Comparison of ENCODE assay signal across 8 cellular contexts in the genomic region with DNA sequence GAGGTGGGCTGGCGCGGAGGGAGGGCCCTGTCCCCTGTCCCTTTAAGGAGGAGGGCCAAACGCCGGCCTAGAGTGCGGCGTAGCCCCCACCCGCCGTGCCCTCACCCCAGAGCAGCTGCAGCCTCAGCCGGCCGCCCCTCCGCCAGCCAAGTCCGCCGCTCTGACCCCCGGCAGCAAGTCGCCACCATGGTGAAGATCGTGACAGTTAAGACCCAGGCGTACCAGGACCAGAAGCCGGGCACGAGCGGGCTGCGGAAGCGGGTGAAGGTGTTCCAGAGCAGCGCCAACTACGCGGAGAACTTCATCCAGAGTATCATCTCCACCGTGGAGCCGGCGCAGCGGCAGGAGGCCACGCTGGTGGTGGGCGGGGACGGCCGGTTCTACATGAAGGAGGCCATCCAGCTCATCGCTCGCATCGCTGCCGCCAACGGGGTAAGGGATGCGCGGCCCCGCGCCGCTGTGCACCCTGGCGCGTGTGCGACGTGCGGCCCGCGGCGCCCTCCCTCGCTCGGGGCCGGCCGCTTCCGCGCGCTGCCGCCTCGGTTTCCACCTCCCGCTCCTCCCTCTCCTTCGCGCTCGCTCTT. TPM values are rescaled to one million over a fixed set of nuclear protein-coding genes. Genes with fewer than 3 reads are reported as not detected.
DNase-seq lines count a peak whose midpoint lies in the region; ATAC-seq and TF ChIP-seq lines count a peak whose summit lies in the region.

PGM1 (plus strand) TSS at position 109 of the 584 bp plus-strand sequence; CDS start at position 187, 78 bp downstream.

- peak; percentile 69 for ATAC-seq in GM19463 (IDR thresholded peaks at IDR 0.05; ENCODE audit: unreplicated experiment)

- peak within 1 kb of the TSS; percentile 89 for H3K4me3 ChIP-seq in epithelial cell of proximal tubule (ENCODE audit: low read depth, low read length)
- peak within 1 kb of the TSS; percentile 89 to 98 for H3K4me3 ChIP-seq in mucosa of rectum (ENCODE audit: low read length in 2 of 2)

- TF ChIP-seq CTCF in epithelial cell of proximal tubule (conservative IDR thresholded peaks at IDR 0.05; ENCODE audit: low read depth, low read length), result no peak

- peak within 1 kb of the TSS; percentile 97 for H3K27ac ChIP-seq in mucosa of rectum (ENCODE audit: low read depth in 2 of 2, low read length in 2 of 2)

- no peaks in the 10 kb centered on the region for H3K9me3 ChIP-seq in mucosa of rectum (ENCODE audit: control insufficient read depth in 2 of 2, low read length in 2 of 2)

- DNase-seq in COLO668 (lab: John Stamatoyannopoulos, UW; ENCODE audit: unreplicated experiment) (peak; percentile 95), HK-2 (ENCODE audit: unreplicated experiment) (peak; percentile 86), NOMO-1 treated with dmso at 0.1 percent for 144 hours (lab: John Stamatoyannopoulos, UW; ENCODE audit: unreplicated experiment) (peak; percentile 60), activated T-cell treated with anti-CD3 and anti-CD28 coated beads for 4 hours (peak; percentile 57), epithelial cell of proximal tubule (ENCODE audit: low read depth) (no peak)
- peak; percentile 82 for DNase-seq in stimulated activated CD8-positive, alpha-beta memory T cell treated with anti-CD3 and anti-CD28 coated beads, Interleukin-4, amount 100 ng/mL, for 48 hours

- no peaks in the 10 kb centered on the region for H3K36me3 ChIP-seq in mucosa of rectum (ENCODE audit: control insufficient read depth in 2 of 2, insufficient read depth in 2 of 2, low read length in 2 of 2)

- H3K27me3 ChIP-seq in mucosa of rectum (ENCODE audit: control insufficient read depth in 2 of 2, insufficient read depth in 2 of 2, low read length in 2 of 2), result no peaks in the 10 kb centered on the region

- peak within 1 kb of the TSS; percentile 96 to 97 for H3K9ac ChIP-seq in mucosa of rectum (ENCODE audit: low read depth in 1 of 2, low read length in 2 of 2)

- peaks cover 9 to 12% of the 10 kb centered on the region in 2 donors for H3K4me1 ChIP-seq in mucosa of rectum (ENCODE audit: control insufficient read depth in 2 of 2, insufficient read depth in 2 of 2, low read length in 2 of 2)

RNA-seq across cellular contexts. Expression of gene PGM1, which starts in this region (rescaled TPM):
- 44.3 and 77.3 TPM in 2 replicates for total RNA-seq in epithelial cell of proximal tubule
